8 cellular contexts compared by ENCODE assay signal in the genomic region with DNA sequence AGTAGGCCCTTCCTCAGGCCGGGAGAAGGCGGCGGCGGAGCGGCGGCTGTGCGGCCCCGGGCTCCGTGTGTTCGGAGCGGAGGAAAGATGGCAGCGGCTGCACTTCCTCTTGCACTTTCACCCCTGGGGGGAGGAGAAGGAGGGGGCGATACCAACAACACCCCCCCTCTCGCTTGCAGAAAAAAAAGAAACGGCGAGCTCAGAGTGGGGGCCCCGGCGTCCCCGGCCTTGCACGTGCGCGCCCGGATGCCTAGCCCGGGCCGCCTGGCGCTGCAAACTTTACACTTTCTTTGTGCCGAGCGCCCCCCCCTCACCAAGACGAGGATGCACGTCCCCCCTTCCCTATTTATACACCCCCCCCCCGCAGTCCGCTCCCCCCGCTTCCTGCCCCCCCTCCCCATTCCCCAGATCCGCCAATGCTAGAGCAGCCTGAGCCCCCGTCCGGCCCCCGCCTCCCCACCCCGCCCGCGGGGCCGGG. TPM values are rescaled to one million over a fixed set of nuclear protein-coding genes. Genes with fewer than 3 reads are reported as not detected.
DNase-seq lines count a peak whose midpoint lies in the region; ATAC-seq and TF ChIP-seq lines count a peak whose summit lies in the region.

A gene with protein sequence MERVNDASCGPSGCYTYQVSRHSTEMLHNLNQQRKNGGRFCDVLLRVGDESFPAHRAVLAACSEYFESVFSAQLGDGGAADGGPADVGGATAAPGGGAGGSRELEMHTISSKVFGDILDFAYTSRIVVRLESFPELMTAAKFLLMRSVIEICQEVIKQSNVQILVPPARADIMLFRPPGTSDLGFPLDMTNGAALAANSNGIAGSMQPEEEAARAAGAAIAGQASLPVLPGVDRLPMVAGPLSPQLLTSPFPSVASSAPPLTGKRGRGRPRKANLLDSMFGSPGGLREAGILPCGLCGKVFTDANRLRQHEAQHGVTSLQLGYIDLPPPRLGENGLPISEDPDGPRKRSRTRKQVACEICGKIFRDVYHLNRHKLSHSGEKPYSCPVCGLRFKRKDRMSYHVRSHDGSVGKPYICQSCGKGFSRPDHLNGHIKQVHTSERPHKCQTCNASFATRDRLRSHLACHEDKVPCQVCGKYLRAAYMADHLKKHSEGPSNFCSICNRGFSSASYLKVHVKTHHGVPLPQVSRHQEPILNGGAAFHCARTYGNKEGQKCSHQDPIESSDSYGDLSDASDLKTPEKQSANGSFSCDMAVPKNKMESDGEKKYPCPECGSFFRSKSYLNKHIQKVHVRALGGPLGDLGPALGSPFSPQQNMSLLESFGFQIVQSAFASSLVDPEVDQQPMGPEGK (minus strand): TSS at position 92 of the 478 bp plus-strand sequence. CDS start 744 bp downstream, outside the sequence.

- H3K4me1 Mint-ChIP-seq in activated T-helper 1 cell treated with anti-CD3 and anti-CD28 coated beads, Interleukin-12 subunit alpha, Interleukin-12 subunit beta, Interleukin-2, Interleukin-4 antibody, amounts not matched to agents 30 ng/mL and 10 ng/mL and 1 ng/mL, durations not matched to agents 14 hours and 24 hours and 36 hours (ENCODE audit: low read depth): peaks cover 41% of the 10 kb centered on the region
- H3K4me1 Mint-ChIP-seq in natural killer cell treated with Interleukin-12 subunit alpha and Interleukin-12 subunit beta and Interleukin-15 and Interleukin-18, amount 100 ng/mL, for 72 hours (ENCODE audit: low read depth in 2 of 2): peaks cover 33 to 39% of the 10 kb centered on the region in 2 donors
- H3K4me1 Mint-ChIP-seq in stimulated activated naive CD8-positive, alpha-beta T cell treated with anti-CD3 and anti-CD28 coated beads, Interleukin-15, amount 100 ng/mL, for 72 hours: peaks cover 46% of the 10 kb centered on the region

- no peaks in the 10 kb centered on the region for H3K9me3 Mint-ChIP-seq in activated T-helper 1 cell treated with anti-CD3 and anti-CD28 coated beads, Interleukin-12 subunit alpha, Interleukin-12 subunit beta, Interleukin-2, Interleukin-4 antibody, amounts not matched to agents 30 ng/mL and 10 ng/mL and 1 ng/mL, durations not matched to agents 14 hours and 24 hours and 36 hours
- no peaks in the 10 kb centered on the region for H3K9me3 Mint-ChIP-seq in natural killer cell treated with Interleukin-12 subunit alpha and Interleukin-12 subunit beta and Interleukin-15 and Interleukin-18, amount 100 ng/mL, for 72 hours
- no peaks in the 10 kb centered on the region for H3K9me3 Mint-ChIP-seq in stimulated activated naive CD8-positive, alpha-beta T cell treated with anti-CD3 and anti-CD28 coated beads, Interleukin-15, amount 100 ng/mL, for 72 hours

- H3K27me3 ChIP-seq in AG04450 (ENCODE audit: control insufficient read depth, insufficient read depth, low read length): no peaks in the 10 kb centered on the region

- H3K9me3 ChIP-seq in AG04450 (ENCODE audit: control insufficient read depth, insufficient read depth, low read length): no peaks in the 10 kb centered on the region; the same call in 1 of the 2 replicates

- POLR2A ChIA-PET in AG04450 (lab: Yijun Ruan, JAX): interaction anchor here (0.5 to 2.2 kb wide), 8 partner anchors 8 to 1303 kb away, joined by 3 to 14 read pairs (median 4); a partner anchor contains a TSS

- TF ChIP-seq CTCF in AG04450 (IDR thresholded peaks at IDR 0.05; ENCODE audit: low read depth, low read length): no peak
- no peak for TF ChIP-seq CTCF in fibroblast of pulmonary artery (IDR thresholded peaks at IDR 0.05; ENCODE audit: low read length, missing control alignments)

- H3K27me3 Mint-ChIP-seq in activated T-helper 1 cell treated with anti-CD3 and anti-CD28 coated beads, Interleukin-12 subunit alpha, Interleukin-12 subunit beta, Interleukin-2, Interleukin-4 antibody, amounts not matched to agents 30 ng/mL and 10 ng/mL and 1 ng/mL, durations not matched to agents 14 hours and 24 hours and 36 hours (ENCODE audit: insufficient read depth): no peaks in the 10 kb centered on the region
- no peaks in the 10 kb centered on the region for H3K27me3 Mint-ChIP-seq in natural killer cell treated with Interleukin-12 subunit alpha and Interleukin-12 subunit beta and Interleukin-15 and Interleukin-18, amount 100 ng/mL, for 72 hours
- H3K27me3 Mint-ChIP-seq in stimulated activated naive CD8-positive, alpha-beta T cell treated with anti-CD3 and anti-CD28 coated beads, Interleukin-15, amount 100 ng/mL, for 72 hours: no peaks in the 10 kb centered on the region

- CTCF ChIA-PET in AG04450 (lab: Charles Lee): interaction anchor here (0.6 to 0.9 kb wide), 2 partner anchors 23 to 32 kb away, joined by 3 to 5 read pairs; no protein-coding TSS in a partner anchor

- DNase-seq in AG04450 (ENCODE audit: low read depth, low spot score): peak; percentile 37
- peak; percentile 57 for DNase-seq in HPDE6-E6E7 (ENCODE audit: extremely low spot score)
- DNase-seq in OCI-M1 (lab: John Stamatoyannopoulos, UW): peak; percentile 84
- DNase-seq in activated T-helper 1 cell treated with anti-CD3 and anti-CD28 coated beads, Interleukin-12 subunit alpha, Interleukin-12 subunit beta, Interleukin-2, Interleukin-4 antibody, amounts not matched to agents 30 ng/mL and 10 ng/mL and 1 ng/mL, durations not matched to agents 14 hours and 24 hours and 36 hours (ENCODE audit: low spot score): peak; percentile 63
- peak; percentile 81 for DNase-seq in fibroblast of pulmonary artery (ENCODE audit: low read depth)
- DNase-seq in natural killer cell treated with Interleukin-12 subunit alpha and Interleukin-12 subunit beta and Interleukin-15 and Interleukin-18, amount 100 ng/mL, for 72 hours (ENCODE audit: low spot score): no peak
- DNase-seq in stimulated activated naive CD8-positive, alpha-beta T cell treated with anti-CD3 and anti-CD28 coated beads, Interleukin-15, amount 100 ng/mL, for 72 hours: peak in 1 of 2 donors; percentile 82

- ATAC-seq in GM18907 (IDR thresholded peaks at IDR 0.05; ENCODE audit: unreplicated experiment): peak; percentile 26
- peak; percentile 60 to 70 for ATAC-seq in natural killer cell treated with Interleukin-12 subunit alpha and Interleukin-12 subunit beta and Interleukin-15 and Interleukin-18, amount 100 ng/mL, for 72 hours
- peak; percentile 65 for ATAC-seq in stimulated activated naive CD8-positive, alpha-beta T cell treated with anti-CD3 and anti-CD28 coated beads, Interleukin-15, amount 100 ng/mL, for 72 hours

- H3K4me3 Mint-ChIP-seq in activated T-helper 1 cell treated with anti-CD3 and anti-CD28 coated beads, Interleukin-12 subunit alpha, Interleukin-12 subunit beta, Interleukin-2, Interleukin-4 antibody, amounts not matched to agents 30 ng/mL and 10 ng/mL and 1 ng/mL, durations not matched to agents 14 hours and 24 hours and 36 hours: peak within 1 kb of the TSS; percentile 87
- peak within 1 kb of the TSS; percentile 83 for H3K4me3 Mint-ChIP-seq in natural killer cell treated with Interleukin-12 subunit alpha and Interleukin-12 subunit beta and Interleukin-15 and Interleukin-18, amount 100 ng/mL, for 72 hours
- peak within 1 kb of the TSS; percentile 83 to 98 for H3K4me3 Mint-ChIP-seq in stimulated activated naive CD8-positive, alpha-beta T cell treated with anti-CD3 and anti-CD28 coated beads, Interleukin-15, amount 100 ng/mL, for 72 hours

- peak within 1 kb of the TSS; percentile 68 for H3K27ac ChIP-seq in AG04450 (ENCODE audit: low read depth, low read length)

- intact Hi-C loops in activated T-helper 1 cell treated with anti-CD3 and anti-CD28 coated beads, Interleukin-12 subunit alpha, Interleukin-12 subunit beta, Interleukin-2, Interleukin-4 antibody, amounts not matched to agents 30 ng/mL and 10 ng/mL and 1 ng/mL, durations not matched to agents 14 hours and 24 hours and 36 hours (cut with micrococcal nuclease): loop anchor here (1.0 to 5.0 kb wide), 4 partner anchors 53 to 406 kb away; a partner anchor contains a TSS

- peak within 1 kb of the TSS; percentile 89 for H3K27ac Mint-ChIP-seq in activated T-helper 1 cell treated with anti-CD3 and anti-CD28 coated beads, Interleukin-12 subunit alpha, Interleukin-12 subunit beta, Interleukin-2, Interleukin-4 antibody, amounts not matched to agents 30 ng/mL and 10 ng/mL and 1 ng/mL, durations not matched to agents 14 hours and 24 hours and 36 hours
- H3K27ac Mint-ChIP-seq in natural killer cell treated with Interleukin-12 subunit alpha and Interleukin-12 subunit beta and Interleukin-15 and Interleukin-18, amount 100 ng/mL, for 72 hours: peak within 1 kb of the TSS in 1 of 2 donors; percentile 80
- H3K27ac Mint-ChIP-seq in stimulated activated naive CD8-positive, alpha-beta T cell treated with anti-CD3 and anti-CD28 coated beads, Interleukin-15, amount 100 ng/mL, for 72 hours: peak within 1 kb of the TSS; percentile 93 to 98

- peak within 1 kb of the TSS; percentile 72 for H3K4me3 ChIP-seq in AG04450 (ENCODE audit: low read depth, low read length)
- H3K4me3 ChIP-seq in fibroblast of pulmonary artery (replicated peaks; ENCODE audit: low read depth, low read length): peak within 1 kb of the TSS; percentile 68

- H3K36me3 Mint-ChIP-seq in activated T-helper 1 cell treated with anti-CD3 and anti-CD28 coated beads, Interleukin-12 subunit alpha, Interleukin-12 subunit beta, Interleukin-2, Interleukin-4 antibody, amounts not matched to agents 30 ng/mL and 10 ng/mL and 1 ng/mL, durations not matched to agents 14 hours and 24 hours and 36 hours (ENCODE audit: low read depth): peaks cover 35% of the 10 kb centered on the region
- no peaks in the 10 kb centered on the region for H3K36me3 Mint-ChIP-seq in natural killer cell treated with Interleukin-12 subunit alpha and Interleukin-12 subunit beta and Interleukin-15 and Interleukin-18, amount 100 ng/mL, for 72 hours

RNA-seq across cellular contexts. Expression of the gene that starts here (rescaled TPM):
- polyA plus RNA-seq in AG04450 (2011; rRNA removed): 9.9 and 13.3 TPM in 2 replicates
- polyA minus RNA-seq in AG04450 (2011; rRNA and poly(A)+ RNA removed): 24.5 and 26.7 TPM in 2 replicates
- total RNA-seq in activated T-helper 1 cell treated with anti-CD3 and anti-CD28 coated beads, Interleukin-12 subunit alpha, Interleukin-12 subunit beta, Interleukin-2, Interleukin-4 antibody, amounts not matched to agents 30 ng/mL and 10 ng/mL and 1 ng/mL, durations not matched to agents 14 hours and 24 hours and 36 hours: 29.5 and 31.5 TPM in 2 replicates
- 10 to 100 TPM; 13.9 to 34.1 TPM for total RNA-seq in natural killer cell treated with Interleukin-12 subunit alpha and Interleukin-12 subunit beta and Interleukin-15 and Interleukin-18, amount 100 ng/mL, for 72 hours
